In the genomic region with DNA sequence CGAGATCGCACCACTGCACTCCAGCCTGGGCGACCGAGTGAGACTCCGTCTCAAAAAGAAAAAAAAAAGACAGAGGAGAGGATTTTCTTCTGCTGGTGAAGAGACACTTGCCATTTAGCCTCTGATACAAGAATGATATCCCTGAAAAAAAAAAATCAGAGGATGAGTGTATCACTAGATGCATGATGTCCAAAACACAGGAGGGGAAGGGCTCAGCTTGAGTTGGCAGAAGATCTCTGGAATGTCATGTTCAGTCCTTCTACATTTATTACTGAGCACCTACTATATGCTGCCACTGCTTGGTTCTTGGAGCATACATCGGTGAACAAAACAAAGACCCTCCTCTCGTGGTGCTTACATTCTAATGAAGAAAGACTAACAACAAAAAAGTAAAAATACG, we compare ENCODE assay signal across 19 cellular contexts. TPM values are rescaled to one million over a fixed set of nuclear protein-coding genes. Genes with fewer than 3 reads are reported as not detected.
DNase-seq lines count a peak whose midpoint lies in the region; ATAC-seq and TF ChIP-seq lines count a peak whose summit lies in the region.
"Had no signal": no experiment of that assay in that cellular context is flagged by ENCODE, and none has a peak within 500 bp of the region (broad histone marks: within the 10 kb centered on the region; RNA-seq: fewer than 3 reads in every experiment).

No MANE protein-coding gene starts in this region.

- no peak for TF ChIP-seq EP300 in SK-N-SH (IDR thresholded peaks at IDR 0.05; ENCODE audit: borderline replicate concordance in 1 of 2, low read depth in 1 of 2, low read length in 1 of 2)

- H3K79me2 ChIP-seq in SK-N-SH (ENCODE audit: insufficient read depth), result no peaks in the 10 kb centered on the region

- POLR2A ChIA-PET in SK-N-SH (lab: Yijun Ruan, JAX), result interaction anchor here (1.1 kb wide), 1 partner anchor 9 kb away, joined by 5 read pairs; no protein-coding TSS in a partner anchor

- no peak overlapping the region for H3K27ac Mint-ChIP-seq in endodermal cell
- H3K27ac Mint-ChIP-seq in progenitor cell of endocrine pancreas, result peak overlapping the region; percentile 49
- H3K27ac Mint-ChIP-seq: B cell; CD4-positive, alpha-beta T cell; CD8-positive, alpha-beta T cell had no signal

- no peaks in the 10 kb centered on the region for H3F3A ChIP-seq in SK-N-SH (replicated peaks; ENCODE audit: insufficient read depth)

- H3K9me2 ChIP-seq in SK-N-SH, result no peaks in the 10 kb centered on the region

- peaks cover 0 to 6% of the 10 kb centered on the region in 2 experiments; a peak in 1 of 4 replicates for H3K4me1 ChIP-seq in SK-N-SH (ENCODE audit: control insufficient read depth in 1 of 2, insufficient read depth in 2 of 2, low read depth in 1 of 2, low read length in 1 of 2)
- H3K4me1 ChIP-seq in endodermal cell (ENCODE audit: control insufficient read depth, insufficient read depth, low read length), result peaks cover 20% of the 10 kb centered on the region
- H3K4me1 ChIP-seq: A549 had no signal

- no peak for TF ChIP-seq RAD21 in SK-N-SH (IDR thresholded peaks at IDR 0.05; ENCODE audit: low read length)

- no peak overlapping the region for H2AFZ ChIP-seq in SK-N-SH (ENCODE audit: low read depth)

- CTCF ChIA-PET in SK-N-SH (lab: Yijun Ruan, JAX), result interaction anchor here (0.8 to 2.4 kb wide), 3 partner anchors 8 to 167 kb away, joined by 4 to 9 read pairs (median 4); no protein-coding TSS in a partner anchor

- 82% methylated on average over 8 of the region's 8 CpGs for WGBS in SK-N-SH (ENCODE audit: low lambda C conversion rate)
- 86 to 97% methylated on average over 6 to 8 of the region's 8 CpGs for WGBS in endodermal cell (ENCODE audit: insufficient coverage in 1 of 2, insufficient read length in 1 of 2), 2 experiments

- no peak overlapping the region for H3K27ac ChIP-seq in SK-N-SH (ENCODE audit: low read depth in 2 of 2, low read length in 1 of 2)
- no peak overlapping the region for H3K27ac ChIP-seq in endodermal cell (ENCODE audit: low read depth, low read length)
- H3K27ac ChIP-seq: 22Rv1; A549; BLaER1 treated with 17β-estradiol and CSF1 and Interleukin-3, amounts not matched to agents 10 nM and 100 nM; C4-2B had no signal

- no peak for ATAC-seq in SK-N-SH treated with all-trans-retinoic acid at 6 μM for 48 hours
- ATAC-seq in GM19452 (IDR thresholded peaks at IDR 0.05; ENCODE audit: unreplicated experiment), result no peak
- ATAC-seq: A549; CD8-positive, alpha-beta T cell had no signal

- H3K9me3 ChIP-seq in SK-N-SH (no peaks in the 10 kb centered on the region), endodermal cell (ENCODE audit: control insufficient read depth, low read length) (no peaks in the 10 kb centered on the region)
- H3K9me3 ChIP-seq: A549, Caco-2 had no signal

- no peaks in the 10 kb centered on the region for H4K20me1 ChIP-seq in SK-N-SH (ENCODE audit: insufficient read depth)
- H4K20me1 ChIP-seq: BLaER1 treated with 17β-estradiol and CSF1 and Interleukin-3, amounts not matched to agents 10 nM and 100 nM had no signal

- H3K9ac ChIP-seq in SK-N-SH, result no peak overlapping the region
- H3K9ac ChIP-seq in endodermal cell (ENCODE audit: extremely low read depth, low read length, poor library complexity, severe bottlenecking), result no peak overlapping the region
- H3K9ac ChIP-seq: BLaER1 treated with 17β-estradiol and CSF1 and Interleukin-3, amounts not matched to agents 10 nM and 100 nM had no signal

- H3K4me1 Mint-ChIP-seq in endodermal cell, result peaks cover 57% of the 10 kb centered on the region
- H3K4me1 Mint-ChIP-seq in progenitor cell of endocrine pancreas (ENCODE audit: low read depth), result peaks cover 21% of the 10 kb centered on the region
- H3K4me1 Mint-ChIP-seq: B cell had no signal

- no peak overlapping the region for H3K4me3 ChIP-seq in SK-N-SH (ENCODE audit: low read depth in 2 of 2, low read length in 1 of 2)
- H3K4me3 ChIP-seq in H7 (ENCODE audit: insufficient read depth, low read depth, low read length), result no peak overlapping the region
- no peak overlapping the region for H3K4me3 ChIP-seq in endodermal cell (ENCODE audit: low read length)
- H3K4me3 ChIP-seq: A549; BLaER1 treated with 17β-estradiol and CSF1 and Interleukin-3, amounts not matched to agents 10 nM and 100 nM had no signal

- DNase-seq in SK-N-SH, result no peak
- DNase-seq in H7, result peak; percentile 1
- peak; percentile 15 for DNase-seq in endodermal cell
- DNase-seq in progenitor cell of endocrine pancreas (ENCODE audit: low spot score, unreplicated experiment), result no peak
- no peak for DNase-seq in activated CD4-positive, CD25-positive, alpha-beta regulatory T cell treated with anti-CD3 and anti-CD28 coated beads, Interleukin-2, amount 50 U/mL, for 72 hours
- DNase-seq: AML-193; Caco-2; Calu3; CD4-positive, alpha-beta T cell; CD8-positive, alpha-beta T cell; DMS79 treated with DMSO at 0.1 percent for 48 hours; GF-D8 had no signal

- H3K9me3 Mint-ChIP-seq in endodermal cell, result no peaks in the 10 kb centered on the region
- H3K9me3 Mint-ChIP-seq in progenitor cell of endocrine pancreas (ENCODE audit: low read depth), result no peaks in the 10 kb centered on the region
- H3K9me3 Mint-ChIP-seq: CD4-positive, alpha-beta T cell; CD8-positive, alpha-beta T cell had no signal

- TF ChIP-seq CTCF in SK-N-SH (IDR thresholded peaks at IDR 0.05), result no peak
- no peak for TF ChIP-seq CTCF in endodermal cell (conservative IDR thresholded peaks at IDR 0.05)
- no peak for TF ChIP-seq CTCF in progenitor cell of endocrine pancreas (IDR thresholded peaks at IDR 0.05; ENCODE audit: unreplicated experiment)

- no peaks in the 10 kb centered on the region for H3K36me3 ChIP-seq in SK-N-SH (replicated peaks in 1 of 2; ENCODE audit: control insufficient read depth in 1 of 2, insufficient read depth in 2 of 2, low read length in 1 of 2)
- H3K36me3 ChIP-seq in H7 (replicated peaks; ENCODE audit: control insufficient read depth, insufficient read depth, low read length), result no peaks in the 10 kb centered on the region
- H3K36me3 ChIP-seq in endodermal cell (ENCODE audit: control insufficient read depth, insufficient read depth, low read length), result no peaks in the 10 kb centered on the region
- H3K36me3 ChIP-seq: BLaER1 treated with 17β-estradiol and CSF1 and Interleukin-3, amounts not matched to agents 10 nM and 100 nM had no signal

- H3K36me3 Mint-ChIP-seq in endodermal cell (ENCODE audit: low read depth), result peaks cover 2% of the 10 kb centered on the region
- H3K36me3 Mint-ChIP-seq in progenitor cell of endocrine pancreas (ENCODE audit: insufficient read depth), result no peaks in the 10 kb centered on the region
- H3K36me3 Mint-ChIP-seq: CD8-positive, alpha-beta T cell had no signal

- no peak overlapping the region for H3K4me3 Mint-ChIP-seq in endodermal cell
- H3K4me3 Mint-ChIP-seq in progenitor cell of endocrine pancreas (ENCODE audit: low read depth), result no peak overlapping the region
- H3K4me3 Mint-ChIP-seq: B cell; CD4-positive, alpha-beta T cell; CD8-positive, alpha-beta T cell had no signal

- H3K27me3 Mint-ChIP-seq in endodermal cell (ENCODE audit: insufficient read depth) (no peaks in the 10 kb centered on the region), progenitor cell of endocrine pancreas (no peaks in the 10 kb centered on the region)

- no peak overlapping the region for H3K4me2 ChIP-seq in SK-N-SH
- H3K4me2 ChIP-seq: A549 had no signal

- 0 out of 2 replicates have a peak, but pooled peaks cover 7% of the 10 kb centered on the region for H3K27me3 ChIP-seq in SK-N-SH (ENCODE audit: insufficient read depth)
- no peaks in the 10 kb centered on the region for H3K27me3 ChIP-seq in H7 (ENCODE audit: control insufficient read depth, insufficient read depth, low read length)
- no peaks in the 10 kb centered on the region for H3K27me3 ChIP-seq in endodermal cell (ENCODE audit: control insufficient read depth, insufficient read depth, low read length, poor library complexity, severe bottlenecking)
- H3K27me3 ChIP-seq: BLaER1 treated with 17β-estradiol and CSF1 and Interleukin-3, amounts not matched to agents 10 nM and 100 nM had no signal

TF ChIP-seq in SK-N-SH treated with all-trans-retinoic acid at 6 μM for 48 hours, 23 proteins besides CTCF, POLR2A, EP300 and RAD21:
- TF ChIP-seq ZNF70 (CRISPR knock-in tag; IDR thresholded peaks at IDR 0.05), result peak; percentile 94
- no peak for TF ChIP-seq ARNTL (CRISPR knock-in tag; IDR thresholded peaks at IDR 0.05; ENCODE audit: borderline replicate concordance, low read depth)

TF ChIP-seq in SK-N-SH, 30 proteins besides CTCF, POLR2A, EP300 and RAD21 (continues in another document):
- TF ChIP-seq USF1 (IDR thresholded peaks at IDR 0.05; ENCODE audit: borderline replicate concordance, low read depth) (no peak), YY1 (IDR thresholded peaks at IDR 0.05; ENCODE audit: low read depth) (no peak), RFX5 (IDR thresholded peaks at IDR 0.05; ENCODE audit: low read length) (no peak), RCOR1 (IDR thresholded peaks at IDR 0.05; ENCODE audit: low read length) (no peak)
- TF ChIP-seq, protein P1, sequence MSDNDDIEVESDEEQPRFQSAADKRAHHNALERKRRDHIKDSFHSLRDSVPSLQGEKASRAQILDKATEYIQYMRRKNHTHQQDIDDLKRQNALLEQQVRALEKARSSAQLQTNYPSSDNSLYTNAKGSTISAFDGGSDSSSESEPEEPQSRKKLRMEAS (IDR thresholded peaks at IDR 0.05; ENCODE audit: low read depth), result no peak

RNA-seq across cellular contexts. Expression of gene PKDCC, which starts 10.9 kb away (rescaled TPM):
- 16.0 and 19.5 TPM in 2 replicates for polyA plus RNA-seq in SK-N-SH (2012; rRNA removed)
- polyA plus RNA-seq in SK-N-SH (2012; cell fraction: cytosol; rRNA removed), result 6.9 and 10.5 TPM in 2 replicates
- polyA plus RNA-seq in SK-N-SH (2012; cell fraction: nucleus; rRNA removed), result 57.7 and 96.1 TPM in 2 replicates
- total RNA-seq in H7 (2014; rRNA removed; shearing (Covaris generic)), result 90.2 and 176 TPM in 2 replicates
- total RNA-seq in endodermal cell (100 to 1,000 TPM in 1 of 2 donors, 10 to 100 TPM in 1; 85.3 to 105 TPM), progenitor cell of endocrine pancreas (334 and 335 TPM in 2 replicates)
- polyA plus RNA-seq in endodermal cell (2013, experiment 1 of 2), result 124 TPM
- polyA plus RNA-seq in endodermal cell (2013, experiment 2 of 2), result 112 TPM
- total RNA-seq: CD4-positive, alpha-beta T cell; CD8-positive, alpha-beta T cell had no signal

Comparison
In these comparisons a context has a peak if more than half of its experiments do, and no peak if none do; other contexts are left out.
1. DNase-seq: peak in H7 (single experiment) and endodermal cell (single experiment); none in SK-N-SH (single experiment), progenitor cell of endocrine pancreas (single experiment) and activated CD4-positive, CD25-positive, alpha-beta regulatory T cell treated with anti-CD3 and anti-CD28 coated beads, Interleukin-2, amount 50 U/mL, for 72 hours (single experiment).